Comparison of ENCODE assay signal across 8 cellular contexts in genomic region chr9:96654450-96655197, GRCh38. TPM values are rescaled to one million over a fixed set of nuclear protein-coding genes. Genes with fewer than 3 reads are reported as not detected.
DNase-seq lines count a peak whose midpoint lies in the region; ATAC-seq and TF ChIP-seq lines count a peak whose summit lies in the region.

No MANE protein-coding gene starts in this region.

- H3K4me1 ChIP-seq in ectodermal cell (ENCODE audit: control insufficient read depth, insufficient read depth, low read length) = no peaks in the 10 kb centered on the region
- H3K4me1 ChIP-seq in lower lobe of right lung = peaks cover 28% of the 10 kb centered on the region

- H3K36me3 ChIP-seq in ectodermal cell (ENCODE audit: control insufficient read depth, insufficient read depth, low read length) (no peaks in the 10 kb centered on the region), lower lobe of right lung (peaks cover 24% of the 10 kb centered on the region)

- peak overlapping the region; percentile 68 for H3K4me3 ChIP-seq in ectodermal cell (ENCODE audit: insufficient read depth, low read depth, low read length)
- H3K4me3 ChIP-seq in lower lobe of right lung = peak overlapping the region; percentile 72

- no peak for TF ChIP-seq CTCF in activated CD8-positive, alpha-beta T cell treated with anti-CD3 and anti-CD28 coated beads for 36 hours (IDR thresholded peaks at IDR 0.05)
- TF ChIP-seq CTCF in lower lobe of right lung (IDR thresholded peaks at IDR 0.05) = no peak

- H3K9me3 Mint-ChIP-seq in activated CD8-positive, alpha-beta T cell treated with anti-CD3 and anti-CD28 coated beads for 36 hours = no peaks in the 10 kb centered on the region

- H3K4me3 Mint-ChIP-seq in activated CD8-positive, alpha-beta T cell treated with anti-CD3 and anti-CD28 coated beads for 36 hours = peak overlapping the region; percentile 79

- H3K9me3 ChIP-seq in ectodermal cell (ENCODE audit: control insufficient read depth, low read length) = no peaks in the 10 kb centered on the region
- no peaks in the 10 kb centered on the region for H3K9me3 ChIP-seq in lower lobe of right lung

- peaks cover 12% of the 10 kb centered on the region for H3K4me1 Mint-ChIP-seq in activated CD8-positive, alpha-beta T cell treated with anti-CD3 and anti-CD28 coated beads for 36 hours (ENCODE audit: low read depth)

- CTCF ChIA-PET in activated CD8-positive, alpha-beta T cell treated with anti-CD3 and anti-CD28 coated beads for 36 hours (lab: Charles Lee) = interaction anchor here (0.6 to 2.7 kb wide), 4 partner anchors 12 to 212 kb away, joined by 3 to 7 read pairs (median 5); no protein-coding TSS in a partner anchor

- 1% methylated on average over 74 of the region's 74 CpGs for WGBS in ectodermal cell, 2 experiments

- H3K27ac ChIP-seq in ectodermal cell (ENCODE audit: insufficient read depth, low read depth, low read length, poor library complexity, severe bottlenecking) (peak overlapping the region; percentile 67), lower lobe of right lung (peak overlapping the region; percentile 97)

- H3K27ac Mint-ChIP-seq in activated CD8-positive, alpha-beta T cell treated with anti-CD3 and anti-CD28 coated beads for 36 hours = peak overlapping the region; percentile 84

- H3K27me3 ChIP-seq in ectodermal cell (ENCODE audit: control insufficient read depth, insufficient read depth, low read length, poor library complexity, severe bottlenecking) (peaks cover 16% of the 10 kb centered on the region), lower lobe of right lung (ENCODE audit: low read depth) (no peaks in the 10 kb centered on the region)

- intact Hi-C loops in activated CD8-positive, alpha-beta T cell treated with anti-CD3 and anti-CD28 coated beads for 36 hours (cut with micrococcal nuclease) = loop anchor here (5.0 kb wide), 2 partner anchors 207 to 327 kb away; no protein-coding TSS in a partner anchor
- intact Hi-C loops in lower lobe of right lung (cut with DNase I) = no loop called here

- ATAC-seq in GM18867 (IDR thresholded peaks at IDR 0.05; ENCODE audit: unreplicated experiment) (peak; percentile 42), HG03175 (IDR thresholded peaks at IDR 0.05; ENCODE audit: unreplicated experiment) (peak; percentile 66), lower lobe of right lung (peak; percentile 89 to 94)
- peak; percentile 81 for ATAC-seq in activated CD8-positive, alpha-beta T cell treated with anti-CD3 and anti-CD28 coated beads for 36 hours

- DNase-seq in 8988T = peak; percentile 62
- peak; percentile 15 to 75 for DNase-seq in NCI-H526 (lab: John Stamatoyannopoulos, UW)
- peak; percentile 77 for DNase-seq in activated CD8-positive, alpha-beta T cell treated with anti-CD3 and anti-CD28 coated beads for 36 hours
- DNase-seq in lower lobe of right lung = peak; percentile 88
- DNase-seq in stimulated activated CD4-positive, alpha-beta T cell treated with anti-CD3 and anti-CD28 coated beads, Interleukin-4, amount 100 ng/mL, for 4 hours = peak; percentile 43 to 63

- no peaks in the 10 kb centered on the region for H3K36me3 Mint-ChIP-seq in activated CD8-positive, alpha-beta T cell treated with anti-CD3 and anti-CD28 coated beads for 36 hours (ENCODE audit: low read depth)

- POLR2A ChIA-PET in activated CD8-positive, alpha-beta T cell treated with anti-CD3 and anti-CD28 coated beads for 36 hours (lab: Charles Lee) = interaction anchor here (1.7 kb wide), 1 partner anchor 230 kb away, joined by 4 read pairs; no protein-coding TSS in a partner anchor

- no peaks in the 10 kb centered on the region for H3K27me3 Mint-ChIP-seq in activated CD8-positive, alpha-beta T cell treated with anti-CD3 and anti-CD28 coated beads for 36 hours

RNA-seq across cellular contexts. Expression of gene PRXL2C, which starts 0.5 kb away (rescaled TPM):
- 1 to 10 TPM; 2.5 to 5.2 TPM for total RNA-seq in activated CD8-positive, alpha-beta T cell treated with anti-CD3 and anti-CD28 coated beads for 36 hours
- 6.5 TPM for polyA plus RNA-seq in ectodermal cell (2013, experiment 1 of 4)
- 5.9 TPM for polyA plus RNA-seq in ectodermal cell (2013, experiment 2 of 4)
- polyA plus RNA-seq in ectodermal cell (2013, experiment 3 of 4) = 5.6 TPM
- 5.8 TPM for polyA plus RNA-seq in ectodermal cell (2013, experiment 4 of 4)
- 28.0 TPM for total RNA-seq in lower lobe of right lung

RNA-seq across cellular contexts. Expression of gene CDC14B, which starts 35.0 kb away (rescaled TPM):
- total RNA-seq in activated CD8-positive, alpha-beta T cell treated with anti-CD3 and anti-CD28 coated beads for 36 hours = under 1 TPM; 0.27 to 0.54 TPM
- polyA plus RNA-seq in ectodermal cell (2013, experiment 1 of 4) = 12.5 TPM
- polyA plus RNA-seq in ectodermal cell (2013, experiment 2 of 4) = 15.6 TPM
- 11.7 TPM for polyA plus RNA-seq in ectodermal cell (2013, experiment 3 of 4)
- 14.4 TPM for polyA plus RNA-seq in ectodermal cell (2013, experiment 4 of 4)
- total RNA-seq in lower lobe of right lung = 16.0 TPM

Comparison
In these comparisons a context has a peak if more than half of its experiments do, and no peak if none do; other contexts are left out.
1. Peak in every context shown above with its lines: DNase-seq, ATAC-seq, H3K4me3 ChIP-seq and H3K27ac ChIP-seq.
2. RNA of gene CDC14B, which starts 35.0 kb away (total RNA-seq): 16.0 TPM in lower lobe of right lung (single experiment); 0.27 to 0.54 TPM in activated CD8-positive, alpha-beta T cell treated with anti-CD3 and anti-CD28 coated beads for 36 hours; every median in the first group is over 10 times any median in the second.